In genomic region chr12:31259136-31259881, GRCh38 we compare ENCODE assay signal across 25 cellular contexts.
"Had no signal": no experiment of that assay in that cellular context is flagged by ENCODE, and none has a peak within 500 bp of the region (broad histone marks: within the 10 kb centered on the region; RNA-seq: fewer than 3 reads in every experiment).

No MANE protein-coding gene starts in this region.

- H2AFZ ChIP-seq: neural progenitor cell had no signal

- FAIRE-seq: endothelial cell of umbilical vein, keratinocyte had no signal

- H3K4me1 Mint-ChIP-seq: neural progenitor cell; stimulated activated naive B cell treated with anti-CD40 and anti-IgM and Interleukin-4, amounts not matched to agents 10 μg/mL and 1 μg/mL and 100 μg/mL, for 72 hours; stimulated activated naive CD8-positive, alpha-beta T cell treated with anti-CD3 and anti-CD28 coated beads, Interleukin-15, amount 100 ng/mL, for 72 hours had no signal

- DNase-seq: colonic mucosa; dermis blood vessel endothelial cell; erythroblast; gastrocnemius medialis; heart right ventricle; left cardiac atrium; left ventricle myocardium inferior; lower lobe of right lung; midbrain; nucleus accumbens; ovary; sigmoid colon; stimulated activated CD4-positive, alpha-beta T cell treated with anti-CD3 and anti-CD28 coated beads, Interleukin-2, amount 100 ng/mL, for 24 hours; stimulated activated CD4-positive, alpha-beta T cell treated with anti-CD3 and anti-CD28 coated beads, Interleukin-4, amount 100 ng/mL, for 4 hours; stimulated activated naive B cell treated with anti-CD40 and anti-IgM and Interleukin-4, amounts not matched to agents 10 μg/mL and 1 μg/mL and 100 μg/mL, for 72 hours; stimulated activated naive CD8-positive, alpha-beta T cell treated with anti-CD3 and anti-CD28 coated beads, Interleukin-15, amount 100 ng/mL, for 72 hours; testis had no signal

- H3K27ac ChIP-seq: colonic mucosa, gastrocnemius medialis, heart right ventricle, left ventricle myocardium inferior, lower lobe of right lung, neural progenitor cell, ovary, right atrium auricular region, sigmoid colon, skin epidermis, testis, tibial nerve had no signal

- ATAC-seq: gastrocnemius medialis; heart right ventricle; left cardiac atrium; lower lobe of right lung; natural killer cell treated with Interleukin-12 subunit alpha and Interleukin-12 subunit beta and Interleukin-15 and Interleukin-18, amount 100 ng/mL, for 72 hours; stimulated activated naive B cell treated with anti-CD40 and anti-IgM and Interleukin-4, amounts not matched to agents 10 μg/mL and 1 μg/mL and 100 μg/mL, for 72 hours; stimulated activated naive CD8-positive, alpha-beta T cell treated with anti-CD3 and anti-CD28 coated beads, Interleukin-15, amount 100 ng/mL, for 72 hours had no signal

- H3K9ac ChIP-seq: neural progenitor cell had no signal

- H3K36me3 Mint-ChIP-seq: memory B cell; natural killer cell treated with Interleukin-12 subunit alpha and Interleukin-12 subunit beta and Interleukin-15 and Interleukin-18, amount 100 ng/mL, for 72 hours; neural progenitor cell had no signal

- H3K27me3 ChIP-seq: colonic mucosa, gastrocnemius medialis, heart right ventricle, neural progenitor cell, ovary, right atrium auricular region, sigmoid colon, testis, tibial nerve had no signal

- H3K4me1 ChIP-seq: colonic mucosa, gastrocnemius medialis, heart right ventricle, left ventricle myocardium inferior, lower lobe of right lung, neural progenitor cell, right atrium auricular region, sigmoid colon, testis, tibial nerve had no signal

- H3K36me3 ChIP-seq: colonic mucosa, gastrocnemius medialis, heart right ventricle, left ventricle myocardium inferior, lower lobe of right lung, neural progenitor cell, ovary, right atrium auricular region, sigmoid colon, tibial nerve had no signal

- H3K4me3 Mint-ChIP-seq: memory B cell; natural killer cell treated with Interleukin-12 subunit alpha and Interleukin-12 subunit beta and Interleukin-15 and Interleukin-18, amount 100 ng/mL, for 72 hours; neural progenitor cell; stimulated activated naive B cell treated with anti-CD40 and anti-IgM and Interleukin-4, amounts not matched to agents 10 μg/mL and 1 μg/mL and 100 μg/mL, for 72 hours; stimulated activated naive CD8-positive, alpha-beta T cell treated with anti-CD3 and anti-CD28 coated beads, Interleukin-15, amount 100 ng/mL, for 72 hours had no signal

- H3K27ac Mint-ChIP-seq: memory B cell; natural killer cell treated with Interleukin-12 subunit alpha and Interleukin-12 subunit beta and Interleukin-15 and Interleukin-18, amount 100 ng/mL, for 72 hours; neural progenitor cell; stimulated activated naive B cell treated with anti-CD40 and anti-IgM and Interleukin-4, amounts not matched to agents 10 μg/mL and 1 μg/mL and 100 μg/mL, for 72 hours; stimulated activated naive CD8-positive, alpha-beta T cell treated with anti-CD3 and anti-CD28 coated beads, Interleukin-15, amount 100 ng/mL, for 72 hours had no signal

- H3K9me3 ChIP-seq: colonic mucosa, gastrocnemius medialis, heart right ventricle, left ventricle myocardium inferior, lower lobe of right lung, ovary, right atrium auricular region, sigmoid colon, testis, tibial nerve had no signal

- H3K9me3 Mint-ChIP-seq: memory B cell; natural killer cell treated with Interleukin-12 subunit alpha and Interleukin-12 subunit beta and Interleukin-15 and Interleukin-18, amount 100 ng/mL, for 72 hours; neural progenitor cell; stimulated activated naive B cell treated with anti-CD40 and anti-IgM and Interleukin-4, amounts not matched to agents 10 μg/mL and 1 μg/mL and 100 μg/mL, for 72 hours; stimulated activated naive CD8-positive, alpha-beta T cell treated with anti-CD3 and anti-CD28 coated beads, Interleukin-15, amount 100 ng/mL, for 72 hours had no signal

- H3K4me3 ChIP-seq: colonic mucosa, gastrocnemius medialis, heart right ventricle, left ventricle myocardium inferior, lower lobe of right lung, neural progenitor cell, ovary, right atrium auricular region, sigmoid colon, skin epidermis, testis, tibial nerve had no signal

- H3K27me3 Mint-ChIP-seq: memory B cell; natural killer cell treated with Interleukin-12 subunit alpha and Interleukin-12 subunit beta and Interleukin-15 and Interleukin-18, amount 100 ng/mL, for 72 hours; stimulated activated naive B cell treated with anti-CD40 and anti-IgM and Interleukin-4, amounts not matched to agents 10 μg/mL and 1 μg/mL and 100 μg/mL, for 72 hours; stimulated activated naive CD8-positive, alpha-beta T cell treated with anti-CD3 and anti-CD28 coated beads, Interleukin-15, amount 100 ng/mL, for 72 hours had no signal

- H3K4me2 ChIP-seq: neural progenitor cell had no signal
